ENCODE assay signal across 1 cellular context in the genomic region with DNA sequence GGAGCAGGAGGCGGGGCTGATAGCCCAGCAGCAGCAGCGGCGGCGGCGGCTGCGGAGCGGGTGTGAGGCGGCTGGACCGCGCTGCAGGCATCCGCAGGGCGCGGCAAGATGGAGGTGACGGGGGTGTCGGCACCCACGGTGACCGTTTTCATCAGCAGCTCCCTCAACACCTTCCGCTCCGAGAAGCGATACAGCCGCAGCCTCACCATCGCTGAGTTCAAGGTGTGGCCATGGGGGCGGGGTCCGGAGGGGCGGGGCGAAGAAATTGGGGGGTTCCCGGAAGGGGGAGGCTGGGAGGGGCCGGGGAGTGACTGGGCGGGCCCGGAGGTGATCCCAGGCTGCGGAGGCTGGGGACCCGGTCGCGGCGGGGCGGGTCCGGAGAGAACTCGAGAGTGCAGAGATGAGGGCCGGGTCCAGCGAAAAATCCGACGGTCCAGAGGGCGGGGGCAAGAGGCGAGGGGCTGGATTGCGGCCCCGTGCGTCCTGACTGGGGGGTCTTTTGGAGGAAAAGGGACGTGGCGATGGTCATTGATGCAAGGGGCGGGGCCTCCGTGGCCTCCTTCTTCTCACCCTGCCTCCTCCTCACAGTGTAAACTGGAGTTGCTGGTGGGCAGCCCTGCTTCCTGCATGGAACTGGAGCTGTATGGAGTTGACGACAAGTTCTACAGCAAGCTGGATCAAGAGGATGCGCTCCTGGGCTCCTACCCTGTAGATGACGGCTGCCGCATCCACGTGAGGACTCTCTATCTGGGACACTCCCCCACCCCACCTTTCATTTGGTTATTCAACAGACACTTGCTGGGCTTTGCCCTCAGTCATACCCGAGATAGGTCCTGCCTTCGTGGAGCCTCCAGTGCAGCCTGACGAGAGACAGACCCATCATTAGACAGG.
A peak's percentile ranks its signal among the peaks of the same experiment; 100 is the strongest.
TF ChIP-seq lines count a peak whose summit lies in the region.

A gene with protein sequence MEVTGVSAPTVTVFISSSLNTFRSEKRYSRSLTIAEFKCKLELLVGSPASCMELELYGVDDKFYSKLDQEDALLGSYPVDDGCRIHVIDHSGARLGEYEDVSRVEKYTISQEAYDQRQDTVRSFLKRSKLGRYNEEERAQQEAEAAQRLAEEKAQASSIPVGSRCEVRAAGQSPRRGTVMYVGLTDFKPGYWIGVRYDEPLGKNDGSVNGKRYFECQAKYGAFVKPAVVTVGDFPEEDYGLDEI (plus strand): TSS at position 16 of the 891 bp plus-strand sequence. CDS start 93 bp downstream, at position 109.

TF ChIP-seq in HCT116, 20 proteins besides CTCF, POLR2A, EP300 and RAD21:
- TF ChIP-seq, protein P1, sequence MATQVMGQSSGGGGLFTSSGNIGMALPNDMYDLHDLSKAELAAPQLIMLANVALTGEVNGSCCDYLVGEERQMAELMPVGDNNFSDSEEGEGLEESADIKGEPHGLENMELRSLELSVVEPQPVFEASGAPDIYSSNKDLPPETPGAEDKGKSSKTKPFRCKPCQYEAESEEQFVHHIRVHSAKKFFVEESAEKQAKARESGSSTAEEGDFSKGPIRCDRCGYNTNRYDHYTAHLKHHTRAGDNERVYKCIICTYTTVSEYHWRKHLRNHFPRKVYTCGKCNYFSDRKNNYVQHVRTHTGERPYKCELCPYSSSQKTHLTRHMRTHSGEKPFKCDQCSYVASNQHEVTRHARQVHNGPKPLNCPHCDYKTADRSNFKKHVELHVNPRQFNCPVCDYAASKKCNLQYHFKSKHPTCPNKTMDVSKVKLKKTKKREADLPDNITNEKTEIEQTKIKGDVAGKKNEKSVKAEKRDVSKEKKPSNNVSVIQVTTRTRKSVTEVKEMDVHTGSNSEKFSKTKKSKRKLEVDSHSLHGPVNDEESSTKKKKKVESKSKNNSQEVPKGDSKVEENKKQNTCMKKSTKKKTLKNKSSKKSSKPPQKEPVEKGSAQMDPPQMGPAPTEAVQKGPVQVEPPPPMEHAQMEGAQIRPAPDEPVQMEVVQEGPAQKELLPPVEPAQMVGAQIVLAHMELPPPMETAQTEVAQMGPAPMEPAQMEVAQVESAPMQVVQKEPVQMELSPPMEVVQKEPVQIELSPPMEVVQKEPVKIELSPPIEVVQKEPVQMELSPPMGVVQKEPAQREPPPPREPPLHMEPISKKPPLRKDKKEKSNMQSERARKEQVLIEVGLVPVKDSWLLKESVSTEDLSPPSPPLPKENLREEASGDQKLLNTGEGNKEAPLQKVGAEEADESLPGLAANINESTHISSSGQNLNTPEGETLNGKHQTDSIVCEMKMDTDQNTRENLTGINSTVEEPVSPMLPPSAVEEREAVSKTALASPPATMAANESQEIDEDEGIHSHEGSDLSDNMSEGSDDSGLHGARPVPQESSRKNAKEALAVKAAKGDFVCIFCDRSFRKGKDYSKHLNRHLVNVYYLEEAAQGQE (IDR thresholded peaks at IDR 0.05; ENCODE audit: low read depth), result no peak
- no peak for TF ChIP-seq EZH2phosphoT487 (IDR thresholded peaks at IDR 0.05; ENCODE audit: borderline replicate concordance)
- no peak; the same call in 1 of the 2 replicates for TF ChIP-seq SRF (IDR thresholded peaks at IDR 0.05; ENCODE audit: low read depth)
- 0 out of 2 replicates have a peak, but pooled peaks have one; percentile 1 for TF ChIP-seq SIN3A (IDR thresholded peaks at IDR 0.05; ENCODE audit: low read depth)
